In the genomic region with DNA sequence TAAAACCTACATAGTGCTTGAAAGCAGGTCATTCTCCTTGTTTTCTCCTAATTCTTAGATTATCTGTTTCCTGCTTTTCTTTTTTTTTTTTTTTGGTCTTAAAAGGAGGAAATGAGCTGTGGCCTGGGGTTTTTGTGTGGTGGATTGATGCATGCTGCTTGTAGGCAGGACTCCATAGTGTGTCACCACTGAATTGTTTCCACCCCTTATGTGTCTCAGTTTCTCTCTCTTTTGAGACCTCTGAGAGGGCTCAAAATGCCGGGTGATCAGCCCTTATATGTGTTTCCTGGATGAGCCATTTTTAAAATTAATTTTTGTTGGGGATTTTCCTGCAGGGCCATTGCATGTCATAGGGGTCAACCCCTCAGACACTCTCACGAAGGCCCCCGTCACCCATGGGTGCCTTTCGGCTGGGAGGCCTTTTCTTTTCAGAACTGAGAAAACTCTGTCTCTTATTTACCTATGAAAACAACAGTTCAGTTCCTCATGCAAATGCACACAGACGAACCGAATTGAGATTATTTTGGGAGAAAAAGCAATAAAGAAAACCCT, we compare ENCODE assay signal across 9 cellular contexts. TPM values are rescaled to one million over a fixed set of nuclear protein-coding genes. Genes with fewer than 3 reads are reported as not detected.
DNase-seq lines count a peak whose midpoint lies in the region; ATAC-seq and TF ChIP-seq lines count a peak whose summit lies in the region.
"Had no signal": no experiment of that assay in that cellular context is flagged by ENCODE, and none has a peak within 500 bp of the region (broad histone marks: within the 10 kb centered on the region; RNA-seq: fewer than 3 reads in every experiment).

No MANE protein-coding gene starts in this region.

- H3K36me3 Mint-ChIP-seq in activated CD4-positive, alpha-beta T cell treated with anti-CD3 and anti-CD28 coated beads for 36 hours (ENCODE audit: low read depth), result no peaks in the 10 kb centered on the region

- peaks cover 0 to 31% (median 26%) of the 10 kb centered on the region in 8 donors for H3K9me3 ChIP-seq in spleen

- H3K4me1 ChIP-seq in spleen, result peaks cover 0 to 45% (median 16%) of the 10 kb centered on the region in 6 donors

- intact Hi-C loops in activated CD4-positive, alpha-beta T cell treated with anti-CD3 and anti-CD28 coated beads for 36 hours (cut with DNase I, micrococcal nuclease), result no loop called here
- intact Hi-C loops in spleen (cut with DNase I; ENCODE audit: low total_unique reads), result no loop called here

- H3K27ac ChIP-seq in spleen, result peak overlapping the region in 7 of 8 donors; percentile 35 to 86 (median 59)

- peaks cover 2% of the 10 kb centered on the region for H3K9me3 Mint-ChIP-seq in activated CD4-positive, alpha-beta T cell treated with anti-CD3 and anti-CD28 coated beads for 36 hours (ENCODE audit: low read depth)

- no peaks in the 10 kb centered on the region for H3K36me3 ChIP-seq in spleen

- no peaks in the 10 kb centered on the region for H3K27me3 ChIP-seq in spleen (replicated peaks in 1 of 7)

- TF ChIP-seq POLR2A in NB4 (IDR thresholded peaks at IDR 0.05; ENCODE audit: extremely low read depth, insufficient read length) (no peak), spleen (IDR thresholded peaks at IDR 0.05) (no peak)

- H3K4me3 ChIP-seq in NB4 (ENCODE audit: low read depth, low read length) (no peak overlapping the region), spleen (peak overlapping the region in 1 of 8 donors; percentile 15)

- H3K4me1 Mint-ChIP-seq in activated CD4-positive, alpha-beta T cell treated with anti-CD3 and anti-CD28 coated beads for 36 hours, result no peaks in the 10 kb centered on the region

- DNase-seq in activated CD4-positive, alpha-beta T cell treated with anti-CD3 and anti-CD28 coated beads for 36 hours, result peak; percentile 13
- no peak for DNase-seq in activated CD4-positive, alpha-beta T cell treated with anti-CD3 and anti-CD28 coated beads, Interleukin-2, amount 50 U/mL, for 48 hours
- peak; percentile 70 for DNase-seq in NB4 (ENCODE audit: low read depth)
- DNase-seq in spleen, result peak; percentile 74
- no peak for DNase-seq in NCI-H1417 (lab: John Stamatoyannopoulos, UW)
- no peak for DNase-seq in OCI-M2 (lab: John Stamatoyannopoulos, UW; ENCODE audit: unreplicated experiment)
- no peak for DNase-seq in NCI-H446 (lab: John Stamatoyannopoulos, UW)

- no peaks in the 10 kb centered on the region for H3K27me3 Mint-ChIP-seq in activated CD4-positive, alpha-beta T cell treated with anti-CD3 and anti-CD28 coated beads for 36 hours

- H3K27ac Mint-ChIP-seq in activated CD4-positive, alpha-beta T cell treated with anti-CD3 and anti-CD28 coated beads for 36 hours, result no peak overlapping the region
- H3K27ac Mint-ChIP-seq: activated T-helper 1 cell treated with anti-CD3 and anti-CD28 coated beads, Interleukin-12 subunit alpha, Interleukin-12 subunit beta, Interleukin-2, Interleukin-4 antibody, amounts not matched to agents 30 ng/mL and 10 ng/mL and 1 ng/mL, durations not matched to agents 14 hours and 24 hours and 36 hours had no signal

- peak; percentile 60 for ATAC-seq in activated CD4-positive, alpha-beta T cell treated with anti-CD3 and anti-CD28 coated beads for 36 hours
- peak; percentile 98 for ATAC-seq in HG02759 (IDR thresholded peaks at IDR 0.05; ENCODE audit: unreplicated experiment)

- POLR2A ChIA-PET in activated CD4-positive, alpha-beta T cell treated with anti-CD3 and anti-CD28 coated beads for 36 hours (lab: Charles Lee), result no interaction called here

- WGBS in spleen, 5 donors, result 58 to 73% (median 69%) methylated on average over 6 of the region's 6 CpGs

- CTCF ChIA-PET in activated CD4-positive, alpha-beta T cell treated with anti-CD3 and anti-CD28 coated beads for 36 hours (lab: Charles Lee), result interaction anchor here (0.8 kb wide), 1 partner anchor 181 kb away, joined by 3 read pairs; no protein-coding TSS in a partner anchor

- TF ChIP-seq CTCF in NB4 (IDR thresholded peaks at IDR 0.05; ENCODE audit: low read depth, low read length), result no peak
- TF ChIP-seq CTCF in spleen (IDR thresholded peaks at IDR 0.05 in 8 of 11, conservative IDR thresholded peaks at IDR 0.05 in 3 of 11), result no peak

- no peak overlapping the region for H3K4me3 Mint-ChIP-seq in activated CD4-positive, alpha-beta T cell treated with anti-CD3 and anti-CD28 coated beads for 36 hours
- H3K4me3 Mint-ChIP-seq: activated T-helper 1 cell treated with anti-CD3 and anti-CD28 coated beads, Interleukin-12 subunit alpha, Interleukin-12 subunit beta, Interleukin-2, Interleukin-4 antibody, amounts not matched to agents 30 ng/mL and 10 ng/mL and 1 ng/mL, durations not matched to agents 14 hours and 24 hours and 36 hours had no signal

RNA-seq across cellular contexts. Expression of a gene that starts 32.0 kb away (rescaled TPM):
- total RNA-seq in activated CD4-positive, alpha-beta T cell treated with anti-CD3 and anti-CD28 coated beads for 36 hours, result not detected
- total RNA-seq in spleen, result 100 to 1,000 TPM in 1 of 7 donors, 10 to 100 TPM in 6; 41.3 to 106 (median 62.2) TPM
- 10 to 100 TPM in 2 of 3 donors, 1 to 10 TPM in 1; 7.7 to 15.1 (median 10.1) TPM for polyA plus RNA-seq in spleen
- total RNA-seq: activated T-helper 1 cell treated with anti-CD3 and anti-CD28 coated beads, Interleukin-12 subunit alpha, Interleukin-12 subunit beta, Interleukin-2, Interleukin-4 antibody, amounts not matched to agents 30 ng/mL and 10 ng/mL and 1 ng/mL, durations not matched to agents 14 hours and 24 hours and 36 hours had no signal

Comparison
In these comparisons a context has a peak if more than half of its experiments do, and no peak if none do; other contexts are left out.
1. DNase-seq: peak in activated CD4-positive, alpha-beta T cell treated with anti-CD3 and anti-CD28 coated beads for 36 hours (single experiment), NB4 (single experiment) and spleen (single experiment); none in activated CD4-positive, alpha-beta T cell treated with anti-CD3 and anti-CD28 coated beads, Interleukin-2, amount 50 U/mL, for 48 hours (0 of 2), NCI-H1417 (0 of 3), OCI-M2 (single experiment) and NCI-H446 (0 of 2).
2. RNA of a gene that starts 32.0 kb away (total RNA-seq): 41.3 to 106 TPM in spleen; not detected in activated CD4-positive, alpha-beta T cell treated with anti-CD3 and anti-CD28 coated beads for 36 hours; every median in the first group is over 10 times any median in the second.